8 cellular contexts compared by ENCODE assay signal in the genomic region with DNA sequence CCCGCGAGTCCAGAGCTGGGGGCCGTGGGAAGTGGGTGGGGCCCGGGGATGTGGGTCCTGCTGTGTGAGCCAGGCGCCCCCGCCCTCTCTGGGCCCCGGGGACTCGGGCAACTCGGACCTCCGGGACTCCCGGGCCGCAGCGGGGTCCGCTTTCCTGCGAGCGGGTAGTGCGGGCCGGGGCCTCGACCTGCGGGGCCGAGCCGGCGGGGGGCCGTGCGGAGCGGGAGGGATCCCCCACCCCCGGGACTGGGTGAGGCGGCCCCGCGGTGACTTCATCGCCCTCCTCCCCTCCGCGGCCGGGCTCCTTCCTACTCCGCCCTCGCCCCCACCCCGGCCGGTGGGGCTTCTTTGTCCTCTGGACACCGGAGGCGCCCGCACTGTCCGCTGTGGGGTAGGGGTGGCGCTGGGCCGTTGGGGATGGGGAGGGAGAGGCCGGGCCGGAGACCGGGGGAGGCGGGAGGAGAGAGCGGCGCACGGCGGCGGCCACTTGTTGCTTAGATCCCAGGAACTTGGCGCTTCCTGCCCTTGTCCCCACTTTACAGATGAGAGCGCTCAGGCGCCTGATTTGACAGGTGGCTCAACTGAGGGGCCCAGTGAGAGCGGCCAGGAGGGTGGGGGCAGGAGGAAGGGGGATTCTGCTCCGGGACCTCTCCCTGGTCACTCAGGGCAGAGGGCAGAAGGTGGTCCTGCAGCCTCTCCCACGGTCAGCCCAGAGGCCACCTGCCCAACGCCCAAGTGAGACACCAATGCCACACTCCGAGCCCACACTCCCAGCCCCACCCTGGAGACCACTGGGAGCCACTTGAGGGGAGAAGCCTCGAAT. TPM values are rescaled to one million over a fixed set of nuclear protein-coding genes. Genes with fewer than 3 reads are reported as not detected.
DNase-seq lines count a peak whose midpoint lies in the region; ATAC-seq, FAIRE-seq and TF ChIP-seq lines count a peak whose summit lies in the region.

No MANE protein-coding gene starts in this region.

- TF ChIP-seq CTCF in OCI-LY7 (conservative IDR thresholded peaks at IDR 0.05; ENCODE audit: low read length) (no peak), ascending aorta (IDR thresholded peaks at IDR 0.05) (no peak)

- POLR2A ChIA-PET in OCI-LY7 (lab: Charles Lee) = no interaction called here

- peaks cover 8 to 55% (median 32%) of the 10 kb centered on the region in 4 donors for H3K4me1 Mint-ChIP-seq in CD4-positive, CD25-positive, alpha-beta regulatory T cell

- H3K79me2 ChIP-seq in OCI-LY7 (ENCODE audit: insufficient read depth, low read depth, low read length) = no peaks in the 10 kb centered on the region

- ATAC-seq in CD4-positive, CD25-positive, alpha-beta regulatory T cell (ENCODE audit: low read depth in 2 of 2) = no peak

- intact Hi-C loops in OCI-LY7 (cut with micrococcal nuclease; ENCODE audit: unreplicated experiment) (loop anchor here (5.0 kb wide), 1 partner anchor 198 kb away; no protein-coding TSS in a partner anchor), ascending aorta (cut with DNase I) (loop anchor here (1.0 to 5.0 kb wide), 5 partner anchors 57 to 262 kb away; a partner anchor contains a TSS)

- H3K4me3 Mint-ChIP-seq in CD4-positive, CD25-positive, alpha-beta regulatory T cell = peak overlapping the region in 3 of 4 donors; percentile 85 to 92 (median 90)

- H3K27ac Mint-ChIP-seq in CD4-positive, CD25-positive, alpha-beta regulatory T cell = peak overlapping the region; percentile 23 to 95 (median 59)

- H3K9me3 Mint-ChIP-seq in CD4-positive, CD25-positive, alpha-beta regulatory T cell = peaks cover 0 to 10% (median 1%) of the 10 kb centered on the region in 7 donors

- no peaks in the 10 kb centered on the region for H3K27me3 Mint-ChIP-seq in CD4-positive, CD25-positive, alpha-beta regulatory T cell

- peak overlapping the region; percentile 48 for H3K4me3 ChIP-seq in CD4-positive, CD25-positive, alpha-beta regulatory T cell (ENCODE audit: low read depth, low read length)
- H3K4me3 ChIP-seq in OCI-LY7 (ENCODE audit: low read depth, low read length, poor library complexity, severe bottlenecking) (peak overlapping the region; percentile 84), ascending aorta (peak overlapping the region; percentile 66 to 91), iPS-15b (ENCODE audit: low read depth, low read length) (peak overlapping the region; percentile 52), skeletal muscle tissue (ENCODE audit: low read length in 3 of 3) (peak overlapping the region; percentile 49 to 60 (median 49))

- peak overlapping the region; percentile 73 for H3K27ac ChIP-seq in CD4-positive, CD25-positive, alpha-beta regulatory T cell (ENCODE audit: insufficient read depth, low read length, poor library complexity, severe bottlenecking)
- no peak overlapping the region for H3K27ac ChIP-seq in OCI-LY7 (ENCODE audit: low read depth, low read length, poor library complexity, severe bottlenecking)
- H3K27ac ChIP-seq in ascending aorta = peak overlapping the region; percentile 93
- H3K27ac ChIP-seq in skeletal muscle tissue (ENCODE audit: low read depth, low read length) = peak overlapping the region; percentile 68

- H4K20me1 ChIP-seq in OCI-LY7 (ENCODE audit: insufficient read depth, low read length) = peaks cover 6% of the 10 kb centered on the region; the same call in 1 of the 2 replicates

- H2AFZ ChIP-seq in OCI-LY7 (ENCODE audit: low read length) = 0 out of 2 replicates have a peak overlapping the region, but pooled peaks have one; percentile 44

- H3K4me1 ChIP-seq in CD4-positive, CD25-positive, alpha-beta regulatory T cell (ENCODE audit: control insufficient read depth, insufficient read depth, low read length, poor library complexity, severe bottlenecking) = peaks cover 45% of the 10 kb centered on the region
- H3K4me1 ChIP-seq in OCI-LY7 (ENCODE audit: insufficient read depth, low read length, poor library complexity, severe bottlenecking) = peaks cover 45% of the 10 kb centered on the region
- H3K4me1 ChIP-seq in ascending aorta = peaks cover 0 to 18% of the 10 kb centered on the region in 2 donors
- peaks cover 10% of the 10 kb centered on the region for H3K4me1 ChIP-seq in iPS-15b (ENCODE audit: control insufficient read depth, insufficient read depth, low read length)
- peaks cover 18 to 28% (median 25%) of the 10 kb centered on the region in 3 donors for H3K4me1 ChIP-seq in skeletal muscle tissue (ENCODE audit: control insufficient read depth in 3 of 3, insufficient read depth in 3 of 3, low read length in 3 of 3)

- H3K9ac ChIP-seq in iPS-15b (ENCODE audit: low read depth, low read length) (no peak overlapping the region), skeletal muscle tissue (ENCODE audit: low read depth in 1 of 3, low read length in 3 of 3) (peak overlapping the region; percentile 33 to 62 (median 54))

- DNase-seq in CD4-positive, CD25-positive, alpha-beta regulatory T cell = peak in 1 of 3 donors; percentile 43
- DNase-seq in H54 (ENCODE audit: insufficient read length, low spot score) (peak; percentile 56), OCI-LY7 (ENCODE audit: low spot score) (peak; percentile 38), ascending aorta (ENCODE audit: low spot score in 2 of 2) (peak in 1 of 2 donors; percentile 82), T1000 (lab: John Stamatoyannopoulos, UW) (no peak), DMS79 (lab: John Stamatoyannopoulos, UW) (no peak)

- H3K36me3 Mint-ChIP-seq in CD4-positive, CD25-positive, alpha-beta regulatory T cell = no peaks in the 10 kb centered on the region

- TF ChIP-seq POLR2A in H54 (IDR thresholded peaks at IDR 0.05; ENCODE audit: low read depth, low read length) = no peak; the same call in 1 of the 2 replicates

- no peaks in the 10 kb centered on the region for H3K27me3 ChIP-seq in CD4-positive, CD25-positive, alpha-beta regulatory T cell (ENCODE audit: control insufficient read depth, insufficient read depth, low read length)
- no peaks in the 10 kb centered on the region for H3K27me3 ChIP-seq in ascending aorta
- peaks cover 8% of the 10 kb centered on the region for H3K27me3 ChIP-seq in iPS-15b (ENCODE audit: control insufficient read depth, insufficient read depth, low read length)
- H3K27me3 ChIP-seq in skeletal muscle tissue (ENCODE audit: control insufficient read depth in 3 of 3, insufficient read depth in 3 of 3, low read length in 3 of 3) = peaks cover 3 to 26% (median 18%) of the 10 kb centered on the region in 3 donors

- H3K9me2 ChIP-seq in OCI-LY7 (ENCODE audit: insufficient read depth, low read length) = no peaks in the 10 kb centered on the region

- no TSS peak for BruUV-seq in OCI-LY7 (replicated peaks; lab: Mats Ljungman, UMichigan)

- no peaks in the 10 kb centered on the region for H3K9me3 ChIP-seq in CD4-positive, CD25-positive, alpha-beta regulatory T cell (ENCODE audit: control insufficient read depth in 2 of 2, low read length in 2 of 2)
- peaks cover 15% of the 10 kb centered on the region; the same call in 1 of the 2 replicates for H3K9me3 ChIP-seq in OCI-LY7 (ENCODE audit: low read length)
- no peaks in the 10 kb centered on the region for H3K9me3 ChIP-seq in ascending aorta
- no peaks in the 10 kb centered on the region for H3K9me3 ChIP-seq in iPS-15b (ENCODE audit: control insufficient read depth, insufficient read depth, low read length)
- H3K9me3 ChIP-seq in skeletal muscle tissue (ENCODE audit: control insufficient read depth in 3 of 3, low read length in 3 of 3) = no peaks in the 10 kb centered on the region

- no peak for FAIRE-seq in H54 (lab: Jason Lieb, UNC)

- CTCF ChIA-PET in OCI-LY7 (lab: Charles Lee; ENCODE audit: unreplicated experiment) = no interaction called here

- H3K4me2 ChIP-seq in OCI-LY7 (ENCODE audit: low read length) = peak overlapping the region; percentile 91

- peaks cover 16% of the 10 kb centered on the region for H3K36me3 ChIP-seq in CD4-positive, CD25-positive, alpha-beta regulatory T cell (ENCODE audit: control insufficient read depth, insufficient read depth, low read length)
- H3K36me3 ChIP-seq in OCI-LY7 (ENCODE audit: insufficient read depth, low read length) (peaks cover 17% of the 10 kb centered on the region), ascending aorta (peaks cover 7 to 15% of the 10 kb centered on the region in 2 donors), iPS-15b (ENCODE audit: control insufficient read depth, insufficient read depth, low read length) (peaks cover 12% of the 10 kb centered on the region), skeletal muscle tissue (ENCODE audit: control insufficient read depth in 3 of 3, insufficient read depth in 3 of 3, low read length in 3 of 3) (peaks cover 6 to 8% (median 7%) of the 10 kb centered on the region in 3 donors)

RNA-seq across cellular contexts. Expression of a gene that starts 0.9 kb away (rescaled TPM):
- 83.1 TPM for total RNA-seq in CD4-positive, CD25-positive, alpha-beta regulatory T cell
- polyA plus RNA-seq in CD4-positive, CD25-positive, alpha-beta regulatory T cell = 100 to 1,000 TPM in 3 of 4 donors, 10 to 100 TPM in 1; 98.6 to 127 (median 124) TPM
- total RNA-seq in OCI-LY7 (2014; rRNA removed; shearing (Covaris generic)) = 5.0 and 5.3 TPM in 2 replicates
- total RNA-seq in OCI-LY7 (2022) (27.5 and 30.4 TPM in 2 replicates), ascending aorta (42.6 TPM), skeletal muscle tissue (23.0 TPM)

RNA-seq across cellular contexts. Expression of a gene that starts 26.1 kb away (rescaled TPM):
- total RNA-seq in CD4-positive, CD25-positive, alpha-beta regulatory T cell = 0.49 TPM
- polyA plus RNA-seq in CD4-positive, CD25-positive, alpha-beta regulatory T cell = not detected
- 0.19 TPM in 1 of 2 replicates, not detected in the other for total RNA-seq in OCI-LY7 (2014; rRNA removed; shearing (Covaris generic))
- total RNA-seq in OCI-LY7 (2022) (0.91 TPM in 1 of 2 replicates, not detected in the other), ascending aorta (not detected), skeletal muscle tissue (not detected)

RNA-seq across cellular contexts. Expression of a gene that starts 39.1 kb away (rescaled TPM):
- 3.2 TPM for total RNA-seq in CD4-positive, CD25-positive, alpha-beta regulatory T cell
- polyA plus RNA-seq in CD4-positive, CD25-positive, alpha-beta regulatory T cell = 1 to 10 TPM in 2 of 4 donors, under 1 TPM in 2; 0.26 to 1.7 (median 0.96) TPM
- total RNA-seq in OCI-LY7 (2014; rRNA removed; shearing (Covaris generic)) = 3.8 and 8.5 TPM in 2 replicates
- 10.6 and 10.7 TPM in 2 replicates for total RNA-seq in OCI-LY7 (2022)
- not detected for total RNA-seq in ascending aorta
- total RNA-seq in skeletal muscle tissue = not detected

RNA-seq across cellular contexts. Expression of a gene that starts 53.0 kb away (rescaled TPM):
- 48.2 TPM for total RNA-seq in CD4-positive, CD25-positive, alpha-beta regulatory T cell
- polyA plus RNA-seq in CD4-positive, CD25-positive, alpha-beta regulatory T cell = 100 to 1,000 TPM; 157 to 242 (median 168) TPM
- total RNA-seq in OCI-LY7 (2014; rRNA removed; shearing (Covaris generic)) = 56.6 and 58.3 TPM in 2 replicates
- total RNA-seq in OCI-LY7 (2022) (98.7 and 109 TPM in 2 replicates), ascending aorta (not detected), skeletal muscle tissue (34.4 TPM)

RNA-seq across cellular contexts. Expression of a gene that starts 55.5 kb away (rescaled TPM):
- 8.2 TPM for total RNA-seq in CD4-positive, CD25-positive, alpha-beta regulatory T cell
- polyA plus RNA-seq in CD4-positive, CD25-positive, alpha-beta regulatory T cell = 1 to 10 TPM; 5.1 to 8.8 (median 7.7) TPM
- 0.06 and 0.08 TPM in 2 replicates for total RNA-seq in OCI-LY7 (2014; rRNA removed; shearing (Covaris generic))
- total RNA-seq in OCI-LY7 (2022) (1.9 and 2.4 TPM in 2 replicates), ascending aorta (21.5 TPM), skeletal muscle tissue (11.5 TPM)

Comparison
In these comparisons a context has a peak if more than half of its experiments do, and no peak if none do; other contexts are left out.
1. DNase-seq: peak in H54 (single experiment) and OCI-LY7 (single experiment); none in T1000 (single experiment) and DMS79 (single experiment).
2. Peak in every context shown above with its lines, with median percentiles within 50 percentile points of each other: H3K4me3 ChIP-seq.